Comparison of ENCODE assay signal across 13 cellular contexts in the genomic region with DNA sequence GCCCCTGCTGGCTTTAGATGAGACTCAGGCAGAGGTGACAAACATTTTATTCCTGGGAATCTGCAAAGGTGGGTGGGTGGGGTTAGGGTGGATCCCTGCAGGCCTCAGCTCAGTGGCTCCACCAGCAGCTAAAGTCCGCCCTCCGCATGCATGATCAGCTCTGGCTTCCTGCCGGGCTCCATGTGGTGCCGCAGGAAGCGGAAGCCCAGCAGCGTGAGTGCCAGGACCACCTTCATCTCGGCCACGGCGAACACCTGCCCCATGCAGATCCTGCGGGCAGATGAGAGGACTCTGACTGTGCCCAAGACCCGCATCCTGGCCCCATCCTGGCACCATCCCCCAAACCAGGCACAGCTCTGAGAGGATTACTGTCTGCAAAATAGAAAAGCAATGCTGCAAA. TPM values are rescaled to one million over a fixed set of nuclear protein-coding genes. Genes with fewer than 3 reads are reported as not detected.
DNase-seq lines count a peak whose midpoint lies in the region; ATAC-seq and TF ChIP-seq lines count a peak whose summit lies in the region.
"Had no signal": no experiment of that assay in that cellular context is flagged by ENCODE, and none has a peak within 500 bp of the region (broad histone marks: within the 10 kb centered on the region; RNA-seq: fewer than 3 reads in every experiment).

No MANE protein-coding gene starts in this region.

- H3K36me3 ChIP-seq in mammary epithelial cell (ENCODE audit: insufficient read depth, low read length) (no peaks in the 10 kb centered on the region), SK-N-MC (ENCODE audit: insufficient read depth, low read length) (no peaks in the 10 kb centered on the region), upper lobe of right lung (no peaks in the 10 kb centered on the region), uterus (no peaks in the 10 kb centered on the region), heart right ventricle (no peaks in the 10 kb centered on the region)

- H4K20me1 ChIP-seq in mammary epithelial cell (ENCODE audit: insufficient read depth, low read length) = no peaks in the 10 kb centered on the region

- no peak overlapping the region for H3K9ac ChIP-seq in mammary epithelial cell (ENCODE audit: insufficient read depth, low read length)
- no peak overlapping the region for H3K9ac ChIP-seq in SK-N-MC (ENCODE audit: insufficient read length)

- H3K4me2 ChIP-seq in mammary epithelial cell (ENCODE audit: insufficient read depth, low read depth, low read length) = peak overlapping the region; percentile 20

- TF ChIP-seq CTCF in mammary epithelial cell (conservative IDR thresholded peaks at IDR 0.05 in 1 of 2, IDR thresholded peaks at IDR 0.05 in 1 of 2; ENCODE audit: extremely low read depth in 1 of 2, insufficient read depth in 1 of 2, low read depth in 1 of 2, low read length in 2 of 2) = no peak
- TF ChIP-seq CTCF in MCF 10A (IDR thresholded peaks at IDR 0.05; ENCODE audit: unreplicated experiment) = no peak
- TF ChIP-seq CTCF in upper lobe of right lung (IDR thresholded peaks at IDR 0.05) = no peak
- no peak for TF ChIP-seq CTCF in uterus (IDR thresholded peaks at IDR 0.05)
- no peak for TF ChIP-seq CTCF in heart right ventricle (IDR thresholded peaks at IDR 0.05)

- no CpG with 5 or more reads among the region's 11 CpGs for WGBS in mammary epithelial cell (ENCODE audit: low coverage, missing lambda C conversion rate)
- WGBS in heart right ventricle, 2 donors = 4 to 5% methylated on average over 11 of the region's 11 CpGs

- H2AFZ ChIP-seq in mammary epithelial cell (ENCODE audit: low read depth, low read length) = peak overlapping the region; percentile 70

- H3K27ac Mint-ChIP-seq in MCF 10A (ENCODE audit: low read depth, unreplicated experiment) = no peak overlapping the region

- no peaks in the 10 kb centered on the region for H3K4me1 Mint-ChIP-seq in MCF 10A (ENCODE audit: insufficient read depth, unreplicated experiment)

- no peak for DNase-seq in mammary epithelial cell
- DNase-seq in MCF 10A (ENCODE audit: unreplicated experiment) = no peak
- DNase-seq in SK-N-MC (ENCODE audit: low read depth, low spot score) = no peak
- DNase-seq in glomerular visceral epithelial cell (ENCODE audit: extremely low spot score) = peak; percentile 7
- no peak for DNase-seq in upper lobe of right lung
- DNase-seq in uterus = no peak
- no peak for DNase-seq in heart right ventricle
- DNase-seq in LoVo (ENCODE audit: low spot score) = no peak
- DNase-seq: caudate nucleus, NCI-H1105 had no signal

- in situ Hi-C loops in mammary epithelial cell (cut with MboI; ENCODE audit: low sequenced_read_pairs in 2 of 2) = no loop called here

- intact Hi-C loops in mammary epithelial cell (cut with micrococcal nuclease) (no loop called here), MCF 10A (cut with micrococcal nuclease) (no loop called here), upper lobe of right lung (cut with DNase I) (no loop called here), uterus (cut with DNase I; ENCODE audit: low total_unique reads) (no loop called here), heart right ventricle (cut with DNase I) (loop anchor here in 1 of 10 donors (2.0 kb wide), 1 partner anchor 243 kb away; no protein-coding TSS in a partner anchor)

- dilution Hi-C loops in mammary epithelial cell (cut with HindIII; ENCODE audit: low sequenced_read_pairs) = no loop called here

- POLR2A ChIA-PET in MCF 10A (lab: Yijun Ruan, JAX) = no interaction called here

- BruUV-seq in mammary epithelial cell (replicated peaks; lab: Mats Ljungman, UMichigan) (no TSS peak), MCF 10A (replicated peaks; lab: Mats Ljungman, UMichigan) (no TSS peak)

- H3K27me3 Mint-ChIP-seq in MCF 10A (ENCODE audit: insufficient read depth, unreplicated experiment) = no peaks in the 10 kb centered on the region

- H3K9me3 ChIP-seq in mammary epithelial cell (replicated peaks; ENCODE audit: insufficient read depth, low read length) (no peaks in the 10 kb centered on the region), SK-N-MC (ENCODE audit: low read depth, low read length) (no peaks in the 10 kb centered on the region), upper lobe of right lung (no peaks in the 10 kb centered on the region), uterus (no peaks in the 10 kb centered on the region), heart right ventricle (no peaks in the 10 kb centered on the region)

- H3K36me3 Mint-ChIP-seq in MCF 10A (ENCODE audit: insufficient read depth, unreplicated experiment) = no peaks in the 10 kb centered on the region

- ATAC-seq in upper lobe of right lung (peak; percentile 25), heart right ventricle (no peak)

- CTCF ChIA-PET in mammary epithelial cell (lab: Charles Lee; ENCODE audit: low non-redundant PET) (no interaction called here), MCF 10A (lab: Yijun Ruan, JAX) (no interaction called here)

- H3K79me2 ChIP-seq in mammary epithelial cell (ENCODE audit: insufficient read depth, low read length) = no peaks in the 10 kb centered on the region

- H3K4me3 Mint-ChIP-seq in MCF 10A (ENCODE audit: unreplicated experiment) = no peak overlapping the region

- no peaks in the 10 kb centered on the region for H3K27me3 ChIP-seq in mammary epithelial cell (ENCODE audit: insufficient read depth, low read length)
- peaks cover 5% of the 10 kb centered on the region for H3K27me3 ChIP-seq in upper lobe of right lung
- no peaks in the 10 kb centered on the region for H3K27me3 ChIP-seq in uterus
- H3K27me3 ChIP-seq in heart right ventricle = peaks cover 0 to 57% (median 25%) of the 10 kb centered on the region in 7 donors

- no peak for TF ChIP-seq POLR2A in uterus (IDR thresholded peaks at IDR 0.05)

- H3K4me3 ChIP-seq in mammary epithelial cell (replicated peaks in 1 of 3; ENCODE audit: insufficient read depth in 1 of 3, low read depth in 2 of 3, low read length in 3 of 3) (no peak overlapping the region), SK-N-MC (0 out of 2 replicates have a peak overlapping the region, but pooled peaks have one; percentile 38), upper lobe of right lung (no peak overlapping the region), uterus (no peak overlapping the region), heart right ventricle (no peak overlapping the region)

- H3K9me3 Mint-ChIP-seq in MCF 10A (ENCODE audit: unreplicated experiment) = peaks cover 5% of the 10 kb centered on the region

- H3K4me1 ChIP-seq in mammary epithelial cell (ENCODE audit: insufficient read depth, low read length) (peaks cover 12% of the 10 kb centered on the region), upper lobe of right lung (no peaks in the 10 kb centered on the region), uterus (no peaks in the 10 kb centered on the region), heart right ventricle (peaks cover 0 to 3% (median 0%) of the 10 kb centered on the region in 9 donors)

- H3K27ac ChIP-seq in mammary epithelial cell (ENCODE audit: insufficient read depth, low read depth, low read length) = no peak overlapping the region
- H3K27ac ChIP-seq in SK-N-MC = no peak overlapping the region
- no peak overlapping the region for H3K27ac ChIP-seq in upper lobe of right lung
- no peak overlapping the region for H3K27ac ChIP-seq in uterus
- no peak overlapping the region for H3K27ac ChIP-seq in heart right ventricle
- H3K27ac ChIP-seq: C4-2B had no signal

RNA-seq across cellular contexts. Expression of a gene that starts 26.3 kb away (rescaled TPM):
- total RNA-seq in mammary epithelial cell (under 1 TPM; 0.33 to 0.68 TPM), MCF 10A (2022) (0.14 and 0.59 TPM in 2 replicates), upper lobe of right lung (not detected), uterus (under 1 TPM in 1 of 4 donors, not detected in 3; 0.14 TPM), heart right ventricle (not detected)
- polyA plus RNA-seq in mammary epithelial cell (0.77 TPM), heart right ventricle (not detected)
- 1.1 TPM for polyA minus RNA-seq in mammary epithelial cell

RNA-seq across cellular contexts. Expression of a gene that starts 56.1 kb away (rescaled TPM):
- total RNA-seq in mammary epithelial cell (not detected), MCF 10A (2022) (not detected in 2 replicates), upper lobe of right lung (not detected), uterus (not detected), heart right ventricle (not detected)
- polyA plus RNA-seq in mammary epithelial cell (0.02 TPM), heart right ventricle (not detected)
- not detected for polyA minus RNA-seq in mammary epithelial cell
- total RNA-seq: H4 had no signal
- polyA plus RNA-seq: liver had no signal
